In the genomic region with DNA sequence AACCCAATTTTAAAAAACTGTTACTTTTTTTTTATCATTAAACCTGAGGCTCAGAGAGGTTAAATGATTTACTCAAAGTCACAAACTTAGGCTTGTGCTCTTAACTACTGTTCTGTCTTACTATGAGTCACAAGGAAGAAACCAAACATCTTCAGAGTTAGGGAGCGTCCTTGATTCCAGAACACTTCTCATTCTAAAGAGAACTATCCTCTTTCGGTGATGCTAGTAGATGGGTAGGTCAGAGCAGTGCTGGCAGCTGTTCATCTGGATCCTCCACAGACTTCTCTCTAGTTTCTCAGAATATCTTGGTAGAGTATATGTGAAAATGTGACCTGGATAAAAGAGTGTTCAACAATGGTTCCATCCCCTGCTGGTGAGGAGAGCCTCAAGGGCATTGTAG, we compare ENCODE assay signal across 8 cellular contexts. TPM values are rescaled to one million over a fixed set of nuclear protein-coding genes. Genes with fewer than 3 reads are reported as not detected.
A peak's percentile ranks its signal among the peaks of the same experiment; 100 is the strongest.
DNase-seq lines count a peak whose midpoint lies in the region; ATAC-seq, FAIRE-seq and TF ChIP-seq lines count a peak whose summit lies in the region.

No MANE protein-coding gene starts in this region.

- no peaks in the 10 kb centered on the region for H3K9me3 Mint-ChIP-seq in central memory CD8-positive, alpha-beta T cell

- H3K36me3 ChIP-seq in osteoblast (ENCODE audit: insufficient read depth, low read length) = peaks cover 10% of the 10 kb centered on the region

- H2AFZ ChIP-seq in osteoblast (ENCODE audit: low read length) = no peak overlapping the region

- peak overlapping the region; percentile 1 for H3K4me3 ChIP-seq in osteoblast (ENCODE audit: insufficient read depth, low read length)

- H3K36me3 Mint-ChIP-seq in central memory CD8-positive, alpha-beta T cell (ENCODE audit: insufficient read depth) = peaks cover 42% of the 10 kb centered on the region

- H3K27ac ChIP-seq in osteoblast (ENCODE audit: low read depth, low read length) = peak overlapping the region; percentile 10

- peaks cover 37% of the 10 kb centered on the region for H4K20me1 ChIP-seq in osteoblast (ENCODE audit: insufficient read depth, low read length)

- peak overlapping the region; percentile 93 for H3K4me3 Mint-ChIP-seq in central memory CD8-positive, alpha-beta T cell

- H3K9me3 ChIP-seq in osteoblast (ENCODE audit: low read depth, low read length) = no peaks in the 10 kb centered on the region

- FAIRE-seq in urothelium cell line (lab: Jason Lieb, UNC) = no peak

- peak overlapping the region; percentile 93 for H3K4me2 ChIP-seq in osteoblast (ENCODE audit: insufficient read depth, low read length)

- H3K27me3 ChIP-seq in osteoblast (ENCODE audit: insufficient read depth, low read length) = no peaks in the 10 kb centered on the region

- no peaks in the 10 kb centered on the region for H3K27me3 Mint-ChIP-seq in central memory CD8-positive, alpha-beta T cell

- ATAC-seq in HG03442 (IDR thresholded peaks at IDR 0.05; ENCODE audit: unreplicated experiment) = peak; percentile 18
- no peak for ATAC-seq in central memory CD8-positive, alpha-beta T cell (replicated peaks; ENCODE audit: extremely low read depth, poor library complexity, severe bottlenecking)

- H3K4me1 Mint-ChIP-seq in central memory CD8-positive, alpha-beta T cell = peaks cover 65% of the 10 kb centered on the region

- DNase-seq in NCI-H82 (lab: John Stamatoyannopoulos, UW) (peak; percentile 50), NCI-H82 treated with DMSO at 0.1 percent for 48 hours (lab: John Stamatoyannopoulos, UW; ENCODE audit: unreplicated experiment) (no peak), osteoblast (ENCODE audit: insufficient read length, low spot score, missing footprints) (no peak), HuH-7.5 (ENCODE audit: low spot score) (no peak), urothelium cell line (ENCODE audit: low spot score) (no peak), SIG-M5 treated with dmso at 0.1 percent for 504 hours (lab: John Stamatoyannopoulos, UW; ENCODE audit: unreplicated experiment) (no peak)
- DNase-seq in central memory CD8-positive, alpha-beta T cell (ENCODE audit: low spot score in 2 of 2) = no peak

- peak overlapping the region; percentile 95 for H3K27ac Mint-ChIP-seq in central memory CD8-positive, alpha-beta T cell (ENCODE audit: low read depth)

- peaks cover 70% of the 10 kb centered on the region for H3K79me2 ChIP-seq in osteoblast (ENCODE audit: insufficient read depth, low read length)

- H3K4me1 ChIP-seq in osteoblast (ENCODE audit: insufficient read depth, low read length) = peaks cover 61% of the 10 kb centered on the region

- no peak for TF ChIP-seq CTCF in osteoblast (IDR thresholded peaks at IDR 0.05; ENCODE audit: extremely low read depth, low read depth, low read length)

RNA-seq across cellular contexts. Expression of a gene that starts 3.3 kb away (rescaled TPM):
- 91.2 and 99.9 TPM in 2 replicates for total RNA-seq in osteoblast

RNA-seq across cellular contexts. Expression of a gene that starts 7.9 kb away (rescaled TPM):
- total RNA-seq in osteoblast = 77.1 and 78.1 TPM in 2 replicates

RNA-seq across cellular contexts. Expression of a gene that starts 34.4 kb away (rescaled TPM):
- total RNA-seq in osteoblast = not detected in 2 replicates

RNA-seq across cellular contexts. Expression of a gene that starts 35.9 kb away (rescaled TPM):
- total RNA-seq in osteoblast = 44.5 and 45.6 TPM in 2 replicates
